In genomic region chr7:45456747-45457146, GRCh38 we compare ENCODE assay signal across 18 cellular contexts.
A peak's percentile ranks its signal among the peaks of the same experiment; 100 is the strongest.
DNase-seq lines count a peak whose midpoint lies in the region; ATAC-seq and TF ChIP-seq lines count a peak whose summit lies in the region.
"Had no signal": no experiment of that assay in that cellular context is flagged by ENCODE, and none has a peak within 500 bp of the region (broad histone marks: within the 10 kb centered on the region; RNA-seq: fewer than 3 reads in every experiment).

No MANE protein-coding gene starts in this region.

- H3K4me2 ChIP-seq in PC-3 (ENCODE audit: low read length), result no peak overlapping the region
- H3K4me2 ChIP-seq: SK-N-SH had no signal

- H3K27me3 ChIP-seq in PC-3 (ENCODE audit: low read length), result no peaks in the 10 kb centered on the region

- no peaks in the 10 kb centered on the region for H3K9me2 ChIP-seq in PC-3 (replicated peaks; ENCODE audit: low read length)

- H3K9ac ChIP-seq in PC-3 (ENCODE audit: low read length), result no peak overlapping the region
- H3K9ac ChIP-seq: SK-N-SH had no signal

- no peaks in the 10 kb centered on the region for H3F3A ChIP-seq in PC-3 (ENCODE audit: low read length, unreplicated experiment)

- no peaks in the 10 kb centered on the region for H3K36me3 ChIP-seq in PC-3 (ENCODE audit: low read depth, low read length)

- H3K27ac ChIP-seq in PC-3 (ENCODE audit: low read length), result no peak overlapping the region

- H3K9me3 ChIP-seq in PC-3 (ENCODE audit: low read length), result no peaks in the 10 kb centered on the region
- H3K9me3 ChIP-seq: SK-N-SH had no signal

- ATAC-seq in PC-3, result no peak
- no peak for ATAC-seq in HG03378 (IDR thresholded peaks at IDR 0.05; ENCODE audit: unreplicated experiment)
- ATAC-seq in stimulated activated memory B cell treated with anti-CD40 and anti-IgM and Interleukin-4, amounts not matched to agents 10 μg/mL and 1 μg/mL and 100 μg/mL, for 72 hours, result no peak
- ATAC-seq: Right ventricle myocardium inferior had no signal

- H3K9me3 Mint-ChIP-seq in stimulated activated memory B cell treated with anti-CD40 and anti-IgM and Interleukin-4, amounts not matched to agents 10 μg/mL and 1 μg/mL and 100 μg/mL, for 72 hours, result no peaks in the 10 kb centered on the region

- TF ChIP-seq CTCF in PC-3 (conservative IDR thresholded peaks at IDR 0.05; ENCODE audit: low read depth, low read length) (no peak), fibroblast of the aortic adventitia (IDR thresholded peaks at IDR 0.05; ENCODE audit: insufficient read depth, low read length) (no peak)

- H3K4me3 Mint-ChIP-seq in stimulated activated memory B cell treated with anti-CD40 and anti-IgM and Interleukin-4, amounts not matched to agents 10 μg/mL and 1 μg/mL and 100 μg/mL, for 72 hours, result no peak overlapping the region
- H3K4me3 Mint-ChIP-seq: B cell; CD4-positive, alpha-beta memory T cell had no signal

- no peaks in the 10 kb centered on the region for H3K4me1 Mint-ChIP-seq in stimulated activated memory B cell treated with anti-CD40 and anti-IgM and Interleukin-4, amounts not matched to agents 10 μg/mL and 1 μg/mL and 100 μg/mL, for 72 hours
- H3K4me1 Mint-ChIP-seq: B cell; CD4-positive, alpha-beta memory T cell had no signal

- no TSS peak for BruUV-seq in PC-3 (replicated peaks; lab: Mats Ljungman, UMichigan)

- peaks cover 22% of the 10 kb centered on the region for H3K27me3 Mint-ChIP-seq in stimulated activated memory B cell treated with anti-CD40 and anti-IgM and Interleukin-4, amounts not matched to agents 10 μg/mL and 1 μg/mL and 100 μg/mL, for 72 hours

- H4K20me1 ChIP-seq in PC-3 (ENCODE audit: low read length), result no peaks in the 10 kb centered on the region

- no peaks in the 10 kb centered on the region for H3K79me2 ChIP-seq in PC-3 (ENCODE audit: low read length)

- no peaks in the 10 kb centered on the region for H3K36me3 Mint-ChIP-seq in stimulated activated memory B cell treated with anti-CD40 and anti-IgM and Interleukin-4, amounts not matched to agents 10 μg/mL and 1 μg/mL and 100 μg/mL, for 72 hours
- H3K36me3 Mint-ChIP-seq: CD4-positive, alpha-beta memory T cell had no signal

- DNase-seq in A172 (ENCODE audit: low spot score) (peak; percentile 63), GM04504 (ENCODE audit: low read depth) (peak; percentile 54), PC-3 (peak; percentile 5), fibroblast of the aortic adventitia (ENCODE audit: low read depth) (peak; percentile 6), HUDEP-2 (lab: John Stamatoyannopoulos, UW; ENCODE audit: unreplicated experiment in 76 of 76) (no peak), HK-2 (ENCODE audit: unreplicated experiment) (no peak)
- DNase-seq: CD4-positive, alpha-beta memory T cell; GOT3; Kasumi-1; NCI-H2081 treated with DMSO at 0.1 percent for 48 hours; NCI-H2227 treated with DMSO at 0.1 percent for 48 hours; NCI-H526; T-helper 1 cell had no signal

- H2AFZ ChIP-seq in PC-3 (ENCODE audit: low read length), result no peak overlapping the region

- CTCF ChIA-PET in PC-3 (lab: Charles Lee), result no interaction called here

- intact Hi-C loops in PC-3 (cut with micrococcal nuclease), result no loop called here

- H3K4me3 ChIP-seq in PC-3 (ENCODE audit: low read length) (no peak overlapping the region), fibroblast of the aortic adventitia (ENCODE audit: low read depth, low read length) (no peak overlapping the region)

- no peak overlapping the region for H3K27ac Mint-ChIP-seq in stimulated activated memory B cell treated with anti-CD40 and anti-IgM and Interleukin-4, amounts not matched to agents 10 μg/mL and 1 μg/mL and 100 μg/mL, for 72 hours
- H3K27ac Mint-ChIP-seq: B cell had no signal

- H3K4me1 ChIP-seq in PC-3 (ENCODE audit: insufficient read depth, low read length), result peaks cover 23% of the 10 kb centered on the region

- POLR2A ChIA-PET in PC-3 (lab: Charles Lee; ENCODE audit: unreplicated experiment), result no interaction called here

Comparison
In these comparisons a context has a peak if more than half of its experiments do, and no peak if none do; other contexts are left out.
1. DNase-seq: peak in A172 (single experiment), GM04504 (single experiment), PC-3 (single experiment) and fibroblast of the aortic adventitia (single experiment); none in HUDEP-2 (0 of 76) and HK-2 (single experiment).